Comparison of ENCODE assay signal across 14 cellular contexts in the genomic region with DNA sequence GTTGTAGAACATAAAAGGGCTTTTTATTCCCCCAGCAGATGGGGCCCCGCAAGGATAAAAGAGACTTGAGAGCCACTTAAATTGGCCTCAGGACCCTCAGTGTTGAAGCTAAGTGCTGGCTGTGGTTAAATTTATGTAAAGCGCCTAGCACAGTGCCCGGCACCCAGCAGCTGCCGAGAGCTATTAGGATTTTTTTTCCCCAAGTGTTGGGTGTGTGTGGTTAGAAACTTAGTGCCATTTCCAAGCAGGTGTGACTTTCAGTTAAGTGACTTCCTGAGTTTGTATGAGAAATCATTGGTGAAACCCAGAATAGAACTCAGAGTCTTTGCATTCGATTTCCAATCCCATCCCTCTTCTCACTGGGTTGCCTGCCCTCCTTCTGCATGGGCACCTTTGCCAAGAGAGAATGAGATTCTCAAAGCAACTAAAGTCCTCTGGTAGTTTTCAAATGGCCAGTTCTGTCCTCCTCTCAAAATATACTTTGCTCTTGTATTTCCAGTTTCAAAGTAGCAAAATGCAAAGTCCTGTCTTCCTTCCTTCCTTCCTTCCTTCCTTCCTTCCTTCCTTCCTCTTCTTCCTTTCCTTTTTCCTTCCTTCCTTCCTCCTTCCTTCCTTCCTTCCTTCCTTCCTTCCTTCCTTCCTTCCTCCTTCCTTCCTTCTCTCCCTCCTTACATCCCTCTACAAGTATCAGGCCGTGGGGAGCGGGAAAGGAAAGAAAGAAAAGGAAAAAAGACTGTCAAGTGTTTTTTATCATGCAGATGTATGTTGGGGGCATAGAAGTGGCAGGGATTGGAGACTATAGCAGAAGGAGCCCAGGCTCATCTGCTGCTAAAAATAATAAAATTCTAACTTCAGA.
DNase-seq lines count a peak whose midpoint lies in the region; ATAC-seq and TF ChIP-seq lines count a peak whose summit lies in the region.
"Had no signal": no experiment of that assay in that cellular context is flagged by ENCODE, and none has a peak within 500 bp of the region (broad histone marks: within the 10 kb centered on the region; RNA-seq: fewer than 3 reads in every experiment).

No MANE protein-coding gene starts in this region.

- intact Hi-C loops in dendritic cell treated with granulocyte-macrophage colony-stimulating factor and Interleukin-4, amounts not matched to agents 40 ng/mL and 50 ng/mL, for 4 days (cut with micrococcal nuclease), result no loop called here
- intact Hi-C loops in PC-9 (cut with micrococcal nuclease; ENCODE audit: unreplicated experiment), result no loop called here

- H3K9ac ChIP-seq in KMS-11, result no peak overlapping the region

- peak overlapping the region; percentile 64 for H3K27ac Mint-ChIP-seq in dendritic cell treated with granulocyte-macrophage colony-stimulating factor and Interleukin-4, amounts not matched to agents 40 ng/mL and 50 ng/mL, for 4 days
- no peak overlapping the region for H3K27ac Mint-ChIP-seq in chondrocyte (ENCODE audit: unreplicated experiment)
- H3K27ac Mint-ChIP-seq: CD4-positive, alpha-beta memory T cell had no signal

- H3K9me3 Mint-ChIP-seq in dendritic cell treated with granulocyte-macrophage colony-stimulating factor and Interleukin-4, amounts not matched to agents 40 ng/mL and 50 ng/mL, for 4 days, result no peaks in the 10 kb centered on the region
- H3K9me3 Mint-ChIP-seq in chondrocyte (ENCODE audit: low read depth), result peaks cover 4% of the 10 kb centered on the region

- H3K27me3 ChIP-seq in KMS-11 (ENCODE audit: insufficient read depth, low read depth) (no peaks in the 10 kb centered on the region), PC-9 (ENCODE audit: insufficient read depth, low read depth) (no peaks in the 10 kb centered on the region)
- H3K27me3 ChIP-seq: testis had no signal

- CTCF ChIA-PET in PC-9 (lab: Charles Lee), result no interaction called here

- no peaks in the 10 kb centered on the region for H3K9me3 ChIP-seq in PC-9 (ENCODE audit: insufficient read depth, low read depth)
- H3K9me3 ChIP-seq: HAP-1, testis had no signal

- H3K27me3 Mint-ChIP-seq in dendritic cell treated with granulocyte-macrophage colony-stimulating factor and Interleukin-4, amounts not matched to agents 40 ng/mL and 50 ng/mL, for 4 days, result no peaks in the 10 kb centered on the region
- peaks cover 33% of the 10 kb centered on the region for H3K27me3 Mint-ChIP-seq in chondrocyte (ENCODE audit: low read depth)

- BruUV-seq in PC-9 (replicated peaks; lab: Mats Ljungman, UMichigan), result no TSS peak

- no peaks in the 10 kb centered on the region for H3K36me3 Mint-ChIP-seq in dendritic cell treated with granulocyte-macrophage colony-stimulating factor and Interleukin-4, amounts not matched to agents 40 ng/mL and 50 ng/mL, for 4 days (ENCODE audit: low read depth)
- H3K36me3 Mint-ChIP-seq in chondrocyte (ENCODE audit: low read depth), result no peaks in the 10 kb centered on the region
- H3K36me3 Mint-ChIP-seq: CD4-positive, alpha-beta memory T cell had no signal

- H3K4me1 ChIP-seq in KMS-11 (ENCODE audit: low read depth, poor library complexity, severe bottlenecking) (peaks cover 29% of the 10 kb centered on the region), PC-9 (replicated peaks; ENCODE audit: insufficient read depth) (no peaks in the 10 kb centered on the region)
- H3K4me1 ChIP-seq: testis had no signal

- peaks cover 42% of the 10 kb centered on the region for H3K4me1 Mint-ChIP-seq in dendritic cell treated with granulocyte-macrophage colony-stimulating factor and Interleukin-4, amounts not matched to agents 40 ng/mL and 50 ng/mL, for 4 days (ENCODE audit: low read depth)
- no peaks in the 10 kb centered on the region for H3K4me1 Mint-ChIP-seq in chondrocyte (ENCODE audit: low read depth)

- peak; percentile 52 for DNase-seq in DMS79 (lab: John Stamatoyannopoulos, UW)
- no peak for DNase-seq in GOT3 (lab: John Stamatoyannopoulos, UW)
- DNase-seq in NCI-H446 (lab: John Stamatoyannopoulos, UW), result no peak
- no peak for DNase-seq in PC-9
- DNase-seq in chondrocyte (ENCODE audit: low spot score), result no peak
- DNase-seq: CD4-positive, alpha-beta memory T cell; IMR-90; NK-92 treated with Interleukin-12 subunit alpha and Interleukin-12 subunit beta, amount 100 ng/mL, for 24 hours; stimulated activated CD4-positive, alpha-beta T cell treated with anti-CD3 and anti-CD28 coated beads, Interleukin-4, amount 100 ng/mL, for 24 hours; testis had no signal

- H3K9me2 ChIP-seq in PC-9 (ENCODE audit: insufficient read depth), result no peaks in the 10 kb centered on the region

- H3K4me2 ChIP-seq in KMS-11 (peak overlapping the region; percentile 82), PC-9 (no peak overlapping the region)

- no peaks in the 10 kb centered on the region for H3K36me3 ChIP-seq in KMS-11 (ENCODE audit: insufficient read depth)
- H3K36me3 ChIP-seq in PC-9 (ENCODE audit: low read depth), result no peaks in the 10 kb centered on the region
- H3K36me3 ChIP-seq: HAP-1 had no signal

- H3K4me3 Mint-ChIP-seq in dendritic cell treated with granulocyte-macrophage colony-stimulating factor and Interleukin-4, amounts not matched to agents 40 ng/mL and 50 ng/mL, for 4 days, result no peak overlapping the region
- H3K4me3 Mint-ChIP-seq in chondrocyte (ENCODE audit: unreplicated experiment), result no peak overlapping the region
- H3K4me3 Mint-ChIP-seq: CD4-positive, alpha-beta memory T cell had no signal

- H3K79me2 ChIP-seq in KMS-11 (ENCODE audit: insufficient read depth, low read depth) (no peaks in the 10 kb centered on the region), PC-9 (ENCODE audit: low read depth) (no peaks in the 10 kb centered on the region)

- TF ChIP-seq CTCF in KMS-11 (conservative IDR thresholded peaks at IDR 0.05; ENCODE audit: low read depth, low read length), result no peak
- TF ChIP-seq CTCF in PC-9 (conservative IDR thresholded peaks at IDR 0.05), result no peak
- TF ChIP-seq CTCF in chondrocyte (IDR thresholded peaks at IDR 0.05), result no peak

- ATAC-seq in GM21529 (IDR thresholded peaks at IDR 0.05; ENCODE audit: unreplicated experiment), result peak; percentile 44

- POLR2A ChIA-PET in PC-9 (lab: Charles Lee; ENCODE audit: unreplicated experiment), result no interaction called here

- H3K27ac ChIP-seq in KMS-11, result no peak overlapping the region
- no peak overlapping the region for H3K27ac ChIP-seq in PC-9
- H3K27ac ChIP-seq: testis had no signal

- H3K4me3 ChIP-seq in KMS-11 (IDR thresholded peaks at IDR 0.05; ENCODE audit: insufficient read depth, low read depth, low read length), result no peak overlapping the region
- no peak overlapping the region for H3K4me3 ChIP-seq in PC-9
- H3K4me3 ChIP-seq: HAP-1, testis had no signal

- H2AFZ ChIP-seq in KMS-11 (ENCODE audit: low read depth), result peak overlapping the region; percentile 5
- no peak overlapping the region for H2AFZ ChIP-seq in PC-9

- no peaks in the 10 kb centered on the region for H3F3A ChIP-seq in PC-9 (ENCODE audit: insufficient read depth, low read depth)

- H4K20me1 ChIP-seq in KMS-11 (ENCODE audit: insufficient read depth) (no peaks in the 10 kb centered on the region), PC-9 (ENCODE audit: insufficient read depth) (no peaks in the 10 kb centered on the region)
